ENCODE assay signal across 8 cellular contexts in genomic region chr10:80452688-80453391, GRCh38. TPM values are rescaled to one million over a fixed set of nuclear protein-coding genes. Genes with fewer than 3 reads are reported as not detected.
DNase-seq lines count a peak whose midpoint lies in the region; ATAC-seq and TF ChIP-seq lines count a peak whose summit lies in the region.

No MANE protein-coding gene starts in this region.

- no peak for TF ChIP-seq EP300 in upper lobe of left lung (IDR thresholded peaks at IDR 0.05)

- H2BK5ac ChIP-seq in mesendoderm (ENCODE audit: low read length) = no peak overlapping the region

- H3K36me3 ChIP-seq in heart left ventricle = peaks cover 0 to 4% (median 0%) of the 10 kb centered on the region in 9 donors
- H3K36me3 ChIP-seq in brain microvascular endothelial cell (replicated peaks) = peaks cover 4% of the 10 kb centered on the region
- no peaks in the 10 kb centered on the region for H3K36me3 ChIP-seq in mesendoderm (ENCODE audit: control insufficient read depth, insufficient read depth, low read length)
- H3K36me3 ChIP-seq in upper lobe of left lung = peaks cover 0 to 5% (median 0%) of the 10 kb centered on the region in 4 donors

- no peak for DNase-seq in heart left ventricle
- DNase-seq in Right ventricle myocardium superior = no peak
- no peak for DNase-seq in brain microvascular endothelial cell
- no peak for DNase-seq in mesendoderm
- DNase-seq in upper lobe of left lung = no peak
- DNase-seq in GM03348 (ENCODE audit: low spot score) = no peak
- no peak for DNase-seq in NCI-H146 treated with DMSO at 0.1 percent for 48 hours (lab: John Stamatoyannopoulos, UW; ENCODE audit: unreplicated experiment)

- 67 to 73% (median 71%) methylated on average over 9 of the region's 9 CpGs for WGBS in heart left ventricle, 4 donors
- WGBS in mesendoderm (ENCODE audit: extremely low coverage, insufficient coverage, low lambda C conversion rate) = no CpG with 5 or more reads among the region's 9 CpGs
- 53 to 74% methylated on average over 9 of the region's 9 CpGs for WGBS in upper lobe of left lung, 2 donors

- H4K5ac ChIP-seq in mesendoderm (ENCODE audit: low read length) = no peak overlapping the region

- TF ChIP-seq POLR2A in heart left ventricle (IDR thresholded peaks at IDR 0.05) (no peak), upper lobe of left lung (IDR thresholded peaks at IDR 0.05) (no peak)

- peak overlapping the region; percentile 88 for H3K4me2 ChIP-seq in mesendoderm (ENCODE audit: low read length)

- H3K4me3 ChIP-seq in heart left ventricle = peak overlapping the region in 10 of 12 donors; percentile 22 to 64 (median 55)
- H3K4me3 ChIP-seq in brain microvascular endothelial cell (ENCODE audit: low read depth, low read length) = peak overlapping the region; percentile 53
- H3K4me3 ChIP-seq in mesendoderm (ENCODE audit: low read length) = no peak overlapping the region
- H3K4me3 ChIP-seq in upper lobe of left lung = peak overlapping the region in 3 of 4 donors; percentile 33 to 98 (median 47)

- H3K9me3 ChIP-seq in heart left ventricle = peaks cover 0 to 9% (median 0%) of the 10 kb centered on the region in 12 donors
- no peaks in the 10 kb centered on the region for H3K9me3 ChIP-seq in upper lobe of left lung

- in situ Hi-C loops in brain microvascular endothelial cell (cut with HindIII; ENCODE audit: low pct_ligation_motif_present, low sequenced_read_pairs) = loop anchor here (10.0 kb wide), 1 partner anchor 52 kb away; no protein-coding TSS in a partner anchor

- TF ChIP-seq CTCF in heart left ventricle (IDR thresholded peaks at IDR 0.05) (no peak), brain microvascular endothelial cell (IDR thresholded peaks at IDR 0.05; ENCODE audit: low read depth, low read length, missing control alignments) (no peak), upper lobe of left lung (IDR thresholded peaks at IDR 0.05) (no peak)

- no peak overlapping the region for H4K8ac ChIP-seq in mesendoderm (ENCODE audit: low read depth, low read length)

- intact Hi-C loops in heart left ventricle (cut with DNase I) (loop anchor here in 2 of 10 donors (2.0 to 5.0 kb wide), 2 partner anchors 46 to 52 kb away; partner anchors contain the start of gene PRXL2A (in 1 of the 2)), Right ventricle myocardium superior (cut with DNase I) (no loop called here)

- H2AK5ac ChIP-seq in mesendoderm (ENCODE audit: low read length) = no peak overlapping the region

- peak overlapping the region; percentile 83 for H3K18ac ChIP-seq in mesendoderm (ENCODE audit: low read length)

- peak overlapping the region; percentile 32 for H3K23ac ChIP-seq in mesendoderm (ENCODE audit: low read length)

- ATAC-seq in heart left ventricle (no peak), Right ventricle myocardium superior (ENCODE audit: poor library complexity) (no peak), upper lobe of left lung (ENCODE audit: low FRiP score in 2 of 2) (no peak), GM18858 (IDR thresholded peaks at IDR 0.05; ENCODE audit: unreplicated experiment) (no peak)

- no peaks in the 10 kb centered on the region for H3K27me3 ChIP-seq in heart left ventricle
- H3K27me3 ChIP-seq in brain microvascular endothelial cell (replicated peaks) = no peaks in the 10 kb centered on the region
- no peaks in the 10 kb centered on the region for H3K27me3 ChIP-seq in mesendoderm (ENCODE audit: insufficient read depth, low read length, poor library complexity)
- no peaks in the 10 kb centered on the region for H3K27me3 ChIP-seq in upper lobe of left lung

- H2BK15ac ChIP-seq in mesendoderm (replicated peaks; ENCODE audit: low read depth) = no peak overlapping the region

- H3K27ac ChIP-seq in heart left ventricle (peak overlapping the region; percentile 19 to 94 (median 90)), brain microvascular endothelial cell (no peak overlapping the region), mesendoderm (ENCODE audit: low read depth, low read length) (no peak overlapping the region), upper lobe of left lung (peak overlapping the region; percentile 87 to 94 (median 91))

- peak overlapping the region; percentile 98 for H3K56ac ChIP-seq in mesendoderm (ENCODE audit: low read length)

- peaks cover 31% of the 10 kb centered on the region for H3K79me2 ChIP-seq in mesendoderm (ENCODE audit: control insufficient read depth, insufficient read depth, low read length)

- peak overlapping the region; percentile 91 for H3K9ac ChIP-seq in mesendoderm (ENCODE audit: low read length)

- H3K4me1 ChIP-seq in heart left ventricle (peaks cover 3 to 76% (median 27%) of the 10 kb centered on the region in 12 donors), mesendoderm (ENCODE audit: control insufficient read depth, low read depth, low read length) (peaks cover 11% of the 10 kb centered on the region), upper lobe of left lung (peaks cover 38 to 57% (median 49%) of the 10 kb centered on the region in 4 donors)

- peak overlapping the region; percentile 27 for H3K4ac ChIP-seq in mesendoderm (ENCODE audit: low read depth, low read length)

- no peak overlapping the region for H2BK120ac ChIP-seq in mesendoderm (ENCODE audit: low read depth, low read length)

- H3K79me1 ChIP-seq in mesendoderm (ENCODE audit: low read length) = peaks cover 10% of the 10 kb centered on the region

RNA-seq across cellular contexts. Expression of gene TSPAN14, which starts 1.3 kb away (rescaled TPM):
- total RNA-seq in heart left ventricle (10 to 100 TPM; 24.6 to 71.5 (median 39.6) TPM), Right ventricle myocardium superior (36.6 TPM), upper lobe of left lung (100 to 1,000 TPM in 4 of 6 donors, 10 to 100 TPM in 2; 52.1 to 157 (median 111) TPM)
- polyA plus RNA-seq in heart left ventricle = 10 to 100 TPM; 17.4 to 46.3 TPM
- polyA plus RNA-seq in mesendoderm (2013, experiment 1 of 2) = 32.4 TPM
- polyA plus RNA-seq in mesendoderm (2013, experiment 2 of 2) = 30.9 TPM

RNA-seq across cellular contexts. Expression of gene PRXL2A, which starts 44.5 kb away (rescaled TPM):
- total RNA-seq in heart left ventricle (100 to 1,000 TPM in 1 of 9 donors, 10 to 100 TPM in 8; 63.9 to 123 (median 78.6) TPM), Right ventricle myocardium superior (110 TPM), upper lobe of left lung (10 to 100 TPM; 19.9 to 46.0 (median 33.2) TPM)
- polyA plus RNA-seq in heart left ventricle = 10 to 100 TPM; 69.9 to 74.4 TPM
- 50.0 TPM for polyA plus RNA-seq in mesendoderm (2013, experiment 1 of 2)
- 50.0 TPM for polyA plus RNA-seq in mesendoderm (2013, experiment 2 of 2)

Comparison
In these comparisons a context has a peak if more than half of its experiments do, and no peak if none do; other contexts are left out.
1. H3K27ac ChIP-seq: peak in heart left ventricle (12 of 12) and upper lobe of left lung (4 of 4); none in brain microvascular endothelial cell (single experiment) and mesendoderm (single experiment).